28 cellular contexts compared by ENCODE assay signal in the genomic region with DNA sequence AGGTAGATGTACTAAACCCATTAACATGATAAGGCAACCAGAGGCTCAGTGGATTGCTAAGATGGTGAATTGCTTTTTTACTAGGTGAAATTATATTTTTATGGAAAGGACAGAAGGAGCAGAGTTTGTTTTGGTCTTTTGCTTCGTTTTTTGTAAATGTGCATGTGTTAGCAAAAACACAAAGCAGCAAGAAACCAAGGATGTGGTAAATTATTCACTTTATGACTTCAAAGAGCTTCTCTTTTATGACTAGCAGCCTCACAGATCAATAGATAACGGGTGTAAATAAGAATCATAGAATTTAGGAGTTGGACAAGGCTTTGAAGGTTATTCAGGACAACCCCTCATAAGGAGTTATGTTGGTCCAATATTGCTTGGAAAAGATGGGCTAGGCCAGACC.
"Had no signal": no experiment of that assay in that cellular context is flagged by ENCODE, and none has a peak within 500 bp of the region (broad histone marks: within the 10 kb centered on the region; RNA-seq: fewer than 3 reads in every experiment).

No MANE protein-coding gene starts in this region.

- H3K4me3 Mint-ChIP-seq: dendritic cell treated with granulocyte-macrophage colony-stimulating factor and Interleukin-4, amounts not matched to agents 40 ng/mL and 50 ng/mL, for 4 days; effector memory CD8-positive, alpha-beta T cell; endodermal cell had no signal

- DNase-seq: colonic mucosa; cortex of kidney; dermis blood vessel endothelial cell; dorsolateral prefrontal cortex; effector CD4-positive, alpha-beta T cell; effector CD8-positive, alpha-beta T cell; effector memory CD4-positive, alpha-beta T cell; effector memory CD8-positive, alpha-beta T cell; endodermal cell; erythroblast; esophagus squamous epithelium; foreskin fibroblast; foreskin keratinocyte; foreskin melanocyte; gastrocnemius medialis; glutamatergic neuron; head of caudate nucleus; heart left ventricle; heart right ventricle had no signal

- H3K4me1 ChIP-seq: colonic mucosa, esophagus muscularis mucosa, esophagus squamous epithelium, foreskin keratinocyte, gastrocnemius medialis, gastroesophageal sphincter, heart left ventricle, heart right ventricle had no signal

- H3K27me3 ChIP-seq: colonic mucosa, dorsolateral prefrontal cortex, esophagus muscularis mucosa, esophagus squamous epithelium, foreskin keratinocyte, gastrocnemius medialis, gastroesophageal sphincter, heart left ventricle, heart right ventricle had no signal

- H3K27ac Mint-ChIP-seq: dendritic cell treated with granulocyte-macrophage colony-stimulating factor and Interleukin-4, amounts not matched to agents 40 ng/mL and 50 ng/mL, for 4 days; effector memory CD8-positive, alpha-beta T cell; endodermal cell had no signal

- H3K9me3 Mint-ChIP-seq: endodermal cell had no signal

- H3K27me3 Mint-ChIP-seq: dendritic cell treated with granulocyte-macrophage colony-stimulating factor and Interleukin-4, amounts not matched to agents 40 ng/mL and 50 ng/mL, for 4 days; effector memory CD8-positive, alpha-beta T cell had no signal

- H3K4me3 ChIP-seq: colonic mucosa, coronary artery, dorsolateral prefrontal cortex, esophagus muscularis mucosa, esophagus squamous epithelium, gastrocnemius medialis, gastroesophageal sphincter, heart left ventricle, heart right ventricle had no signal

- ATAC-seq: effector memory CD8-positive, alpha-beta T cell; foreskin keratinocyte; gastrocnemius medialis; gastroesophageal sphincter; heart left ventricle; heart right ventricle had no signal

- H3K4me1 Mint-ChIP-seq: endodermal cell had no signal

- H3K36me3 ChIP-seq: colonic mucosa, esophagus muscularis mucosa, esophagus squamous epithelium, gastrocnemius medialis, gastroesophageal sphincter, heart left ventricle, heart right ventricle had no signal

- FAIRE-seq: colon, endometrium, endothelial cell of umbilical vein, frontal cortex had no signal

- H3K9me3 ChIP-seq: colonic mucosa, esophagus muscularis mucosa, esophagus squamous epithelium, gastrocnemius medialis, gastroesophageal sphincter had no signal

- H3K27ac ChIP-seq: colonic mucosa, coronary artery, dorsolateral prefrontal cortex, epithelial cell of prostate, esophagus muscularis mucosa, esophagus squamous epithelium, foreskin keratinocyte, gastrocnemius medialis, gastroesophageal sphincter, heart left ventricle, heart right ventricle had no signal
